ENCODE assay signal across 8 cellular contexts in the genomic region with DNA sequence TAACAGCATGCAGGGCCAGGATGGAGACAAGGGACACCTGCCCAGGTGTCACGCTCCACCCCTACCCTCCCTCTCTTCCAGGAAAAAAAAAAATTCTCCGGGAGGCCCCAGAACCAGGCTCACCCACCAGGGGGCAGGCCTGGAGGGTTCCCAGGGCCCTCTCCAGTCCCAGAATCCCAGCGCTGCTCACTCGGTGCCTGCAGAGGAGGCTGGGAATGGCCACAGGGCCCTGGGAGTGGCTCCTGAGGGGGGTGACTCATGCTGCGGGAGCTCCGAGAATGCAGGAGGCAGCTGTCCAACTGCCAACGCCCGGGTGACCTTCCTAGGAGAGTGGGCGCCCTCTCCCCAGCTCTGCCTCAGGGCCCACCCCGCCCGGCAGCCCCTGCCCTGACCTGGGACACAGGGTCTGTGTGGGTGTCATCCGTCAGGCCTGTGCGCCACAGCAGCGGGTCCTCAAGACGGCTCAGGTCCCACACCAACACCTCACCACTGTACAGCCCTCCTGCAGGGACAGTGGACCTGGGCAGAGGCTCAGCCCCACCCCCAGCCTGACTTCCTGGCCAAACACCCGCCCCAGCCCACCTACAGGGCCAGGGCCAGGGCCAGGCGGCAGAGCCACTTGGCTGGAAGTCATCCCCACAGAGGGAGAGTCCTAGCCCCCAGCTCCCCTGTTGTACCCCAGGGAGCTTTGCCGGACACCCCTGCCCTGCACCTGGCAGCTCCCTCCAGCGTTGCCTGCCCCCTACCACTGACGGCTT.
A peak's percentile ranks its signal among the peaks of the same experiment; 100 is the strongest.
DNase-seq lines count a peak whose midpoint lies in the region; ATAC-seq and TF ChIP-seq lines count a peak whose summit lies in the region.

No MANE protein-coding gene starts in this region.

- peak; percentile 79 for TF ChIP-seq CTCF in astrocyte of the spinal cord (IDR thresholded peaks at IDR 0.05; ENCODE audit: low read depth, low read length)

- H3K4me1 Mint-ChIP-seq in stimulated activated effector memory CD8-positive, alpha-beta T cell treated with anti-CD3 and anti-CD28 coated beads, Interleukin-12 subunit alpha, Interleukin-12 subunit beta, amount 100 ng/mL, for 72 hours: peaks cover 7% of the 10 kb centered on the region

- no peaks in the 10 kb centered on the region for H3K9me3 Mint-ChIP-seq in stimulated activated effector memory CD8-positive, alpha-beta T cell treated with anti-CD3 and anti-CD28 coated beads, Interleukin-12 subunit alpha, Interleukin-12 subunit beta, amount 100 ng/mL, for 72 hours

- peaks cover 49% of the 10 kb centered on the region for H3K36me3 Mint-ChIP-seq in stimulated activated effector memory CD8-positive, alpha-beta T cell treated with anti-CD3 and anti-CD28 coated beads, Interleukin-12 subunit alpha, Interleukin-12 subunit beta, amount 100 ng/mL, for 72 hours

- no peak overlapping the region for H3K27ac Mint-ChIP-seq in stimulated activated effector memory CD8-positive, alpha-beta T cell treated with anti-CD3 and anti-CD28 coated beads, Interleukin-12 subunit alpha, Interleukin-12 subunit beta, amount 100 ng/mL, for 72 hours

- in situ Hi-C loops in astrocyte of the spinal cord (cut with HindIII; ENCODE audit: low sequenced_read_pairs): no loop called here

- H3K4me3 Mint-ChIP-seq in stimulated activated effector memory CD8-positive, alpha-beta T cell treated with anti-CD3 and anti-CD28 coated beads, Interleukin-12 subunit alpha, Interleukin-12 subunit beta, amount 100 ng/mL, for 72 hours: no peak overlapping the region

- H3K4me3 ChIP-seq in astrocyte of the spinal cord (ENCODE audit: low read depth, low read length): no peak overlapping the region

- peak; percentile 99 for DNase-seq in ELR (ENCODE audit: low read depth)
- DNase-seq in NCI-H1694 (lab: John Stamatoyannopoulos, UW): peak; percentile 34
- DNase-seq in astrocyte of the spinal cord (ENCODE audit: low read depth, low spot score): peak; percentile 94
- DNase-seq in iPS-NIHi7 (ENCODE audit: extremely low spot score): peak; percentile 93
- no peak for DNase-seq in stimulated activated effector memory CD8-positive, alpha-beta T cell treated with anti-CD3 and anti-CD28 coated beads, Interleukin-12 subunit alpha, Interleukin-12 subunit beta, amount 100 ng/mL, for 72 hours (ENCODE audit: low spot score in 2 of 2)

- peak; percentile 15 for ATAC-seq in stimulated activated effector memory CD8-positive, alpha-beta T cell treated with anti-CD3 and anti-CD28 coated beads, Interleukin-12 subunit alpha, Interleukin-12 subunit beta, amount 100 ng/mL, for 72 hours
- ATAC-seq in HG03520 (IDR thresholded peaks at IDR 0.05; ENCODE audit: unreplicated experiment) (no peak), GM18873 (IDR thresholded peaks at IDR 0.05; ENCODE audit: low FRiP score, unreplicated experiment) (no peak), HG03135 (IDR thresholded peaks at IDR 0.05; ENCODE audit: unreplicated experiment) (no peak)

Comparison
In these comparisons a context has a peak if more than half of its experiments do, and no peak if none do; other contexts are left out.
1. DNase-seq: peak in ELR (single experiment), NCI-H1694 (single experiment), astrocyte of the spinal cord (single experiment) and iPS-NIHi7 (single experiment); none in stimulated activated effector memory CD8-positive, alpha-beta T cell treated with anti-CD3 and anti-CD28 coated beads, Interleukin-12 subunit alpha, Interleukin-12 subunit beta, amount 100 ng/mL, for 72 hours (0 of 2).